ENCODE assay signal across 9 cellular contexts in the genomic region with DNA sequence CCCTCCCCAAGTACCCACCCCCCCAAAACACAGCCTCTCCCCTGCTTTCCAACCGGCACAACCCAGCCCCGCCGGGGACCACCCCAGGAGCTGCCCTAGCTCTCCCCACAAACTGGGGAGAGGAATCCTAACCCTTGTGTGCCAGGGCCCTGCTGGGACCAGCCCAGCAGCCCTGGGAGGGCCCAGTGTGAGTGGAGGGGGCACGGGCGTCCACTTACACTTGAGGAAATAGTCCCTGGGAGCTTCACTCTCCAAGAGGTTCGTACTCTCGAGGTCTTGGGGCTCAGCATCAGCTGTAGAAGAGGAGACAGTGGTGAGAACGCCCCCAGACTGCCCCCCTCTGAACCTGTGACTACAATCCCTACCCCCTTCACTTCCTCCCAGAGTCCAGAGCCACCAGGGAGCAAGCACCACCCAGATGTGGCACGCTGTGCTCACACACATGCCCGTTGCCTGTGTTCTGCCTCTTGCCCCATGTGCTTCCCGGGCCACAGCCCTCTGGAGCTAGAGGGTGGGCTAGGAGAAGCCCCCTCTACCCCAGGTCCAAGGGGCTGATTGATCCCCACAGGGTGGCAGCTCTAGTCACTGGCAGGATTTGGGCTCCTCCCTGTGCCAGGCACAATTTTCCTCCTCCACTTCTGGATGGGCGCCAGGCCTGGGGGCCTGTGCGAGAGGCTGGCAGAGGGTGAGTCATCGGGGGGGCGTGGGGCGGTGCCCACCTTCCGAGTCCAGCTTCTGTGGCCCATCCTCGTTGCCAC. TPM values are rescaled to one million over a fixed set of nuclear protein-coding genes. Genes with fewer than 3 reads are reported as not detected.
A peak's percentile ranks its signal among the peaks of the same experiment; 100 is the strongest.
DNase-seq lines count a peak whose midpoint lies in the region; ATAC-seq and TF ChIP-seq lines count a peak whose summit lies in the region.
"Had no signal": no experiment of that assay in that cellular context is flagged by ENCODE, and none has a peak within 500 bp of the region (broad histone marks: within the 10 kb centered on the region; RNA-seq: fewer than 3 reads in every experiment).

No MANE protein-coding gene starts in this region.

- H3K36me3 Mint-ChIP-seq in T-helper 1 cell treated with Interleukin-12 subunit alpha and Interleukin-12 subunit beta and Interleukin-4 antibody, amounts not matched to agents 30 μg/mL and 1 μg/mL, for 36 hours (ENCODE audit: low read depth), result peaks cover 7% of the 10 kb centered on the region
- peaks cover 3% of the 10 kb centered on the region for H3K36me3 Mint-ChIP-seq in activated CD8-positive, alpha-beta T cell treated with anti-CD3 and anti-CD28 coated beads for 36 hours (ENCODE audit: low read depth)

- intact Hi-C loops in activated CD8-positive, alpha-beta T cell treated with anti-CD3 and anti-CD28 coated beads for 36 hours (cut with micrococcal nuclease), result no loop called here
- intact Hi-C loops in testis (cut with DNase I; ENCODE audit: low total_unique reads), result no loop called here
- intact Hi-C loops in lower leg skin (cut with DNase I; ENCODE audit: low total_unique reads), result no loop called here

- TF ChIP-seq CTCF in activated CD8-positive, alpha-beta T cell treated with anti-CD3 and anti-CD28 coated beads for 36 hours (IDR thresholded peaks at IDR 0.05), result no peak
- no peak for TF ChIP-seq CTCF in testis (IDR thresholded peaks at IDR 0.05)
- no peak for TF ChIP-seq CTCF in lower leg skin (IDR thresholded peaks at IDR 0.05)

- H3K9me3 Mint-ChIP-seq in T-helper 1 cell treated with Interleukin-12 subunit alpha and Interleukin-12 subunit beta and Interleukin-4 antibody, amounts not matched to agents 30 μg/mL and 1 μg/mL, for 36 hours, result no peaks in the 10 kb centered on the region
- H3K9me3 Mint-ChIP-seq in activated CD8-positive, alpha-beta T cell treated with anti-CD3 and anti-CD28 coated beads for 36 hours, result no peaks in the 10 kb centered on the region
- H3K9me3 Mint-ChIP-seq: neural crest cell had no signal

- WGBS in testis, 2 donors, result 73% methylated on average over 9 to 18 of the region's 18 CpGs
- WGBS in lower leg skin, 2 donors, result 16 to 30% methylated on average over 13 of the region's 18 CpGs

- peak overlapping the region; percentile 21 for H3K4me3 Mint-ChIP-seq in T-helper 1 cell treated with Interleukin-12 subunit alpha and Interleukin-12 subunit beta and Interleukin-4 antibody, amounts not matched to agents 30 μg/mL and 1 μg/mL, for 36 hours
- peak overlapping the region; percentile 80 for H3K4me3 Mint-ChIP-seq in activated CD8-positive, alpha-beta T cell treated with anti-CD3 and anti-CD28 coated beads for 36 hours
- H3K4me3 Mint-ChIP-seq: neural crest cell had no signal

- H3K4me3 ChIP-seq in testis (no peak overlapping the region), lower leg skin (ENCODE audit: low read depth, poor library complexity, severe bottlenecking) (no peak overlapping the region)

- peaks cover 5% of the 10 kb centered on the region for H3K27me3 Mint-ChIP-seq in T-helper 1 cell treated with Interleukin-12 subunit alpha and Interleukin-12 subunit beta and Interleukin-4 antibody, amounts not matched to agents 30 μg/mL and 1 μg/mL, for 36 hours (ENCODE audit: low read depth)
- no peaks in the 10 kb centered on the region for H3K27me3 Mint-ChIP-seq in activated CD8-positive, alpha-beta T cell treated with anti-CD3 and anti-CD28 coated beads for 36 hours

- H3K4me1 Mint-ChIP-seq in T-helper 1 cell treated with Interleukin-12 subunit alpha and Interleukin-12 subunit beta and Interleukin-4 antibody, amounts not matched to agents 30 μg/mL and 1 μg/mL, for 36 hours (ENCODE audit: low read depth), result peaks cover 35% of the 10 kb centered on the region
- H3K4me1 Mint-ChIP-seq in activated CD8-positive, alpha-beta T cell treated with anti-CD3 and anti-CD28 coated beads for 36 hours (ENCODE audit: low read depth), result peaks cover 26% of the 10 kb centered on the region

- peaks cover 62% of the 10 kb centered on the region for H3K4me1 ChIP-seq in testis

- TF ChIP-seq POLR2A in testis (IDR thresholded peaks at IDR 0.05) (no peak), lower leg skin (IDR thresholded peaks at IDR 0.05) (no peak)

- no peak for ATAC-seq in activated CD8-positive, alpha-beta T cell treated with anti-CD3 and anti-CD28 coated beads for 36 hours
- no peak for ATAC-seq in HG03521 (IDR thresholded peaks at IDR 0.05; ENCODE audit: unreplicated experiment)

- H3K9me3 ChIP-seq in testis, result no peaks in the 10 kb centered on the region

- H3K27ac Mint-ChIP-seq in T-helper 1 cell treated with Interleukin-12 subunit alpha and Interleukin-12 subunit beta and Interleukin-4 antibody, amounts not matched to agents 30 μg/mL and 1 μg/mL, for 36 hours, result peak overlapping the region; percentile 96
- peak overlapping the region; percentile 88 for H3K27ac Mint-ChIP-seq in activated CD8-positive, alpha-beta T cell treated with anti-CD3 and anti-CD28 coated beads for 36 hours

- POLR2A ChIA-PET in activated CD8-positive, alpha-beta T cell treated with anti-CD3 and anti-CD28 coated beads for 36 hours (lab: Charles Lee), result interaction anchor here (0.6 to 6.5 kb wide), 12 partner anchors 11 to 394 kb away, joined by 3 to 100 read pairs (median 6); partner anchors contain the start of genes MRPL38, TRIM65 and WBP2

- DNase-seq in T-helper 1 cell (no peak), testis (peak; percentile 64), lower leg skin (ENCODE audit: low spot score in 2 of 2) (no peak), AG08395 (ENCODE audit: low spot score) (no peak)
- no peak for DNase-seq in activated CD8-positive, alpha-beta T cell treated with anti-CD3 and anti-CD28 coated beads for 36 hours

- H3K27ac ChIP-seq in layer of hippocampus (ENCODE audit: low read depth, low read length) (peak overlapping the region; percentile 94), testis (peak overlapping the region; percentile 90 to 91)

- H3K27me3 ChIP-seq in layer of hippocampus (ENCODE audit: control insufficient read depth, insufficient read depth, low read length), result no peaks in the 10 kb centered on the region
- H3K27me3 ChIP-seq in testis, result no peaks in the 10 kb centered on the region

- CTCF ChIA-PET in activated CD8-positive, alpha-beta T cell treated with anti-CD3 and anti-CD28 coated beads for 36 hours (lab: Charles Lee), result interaction anchor here (0.9 to 9.5 kb wide), 14 partner anchors 8 to 130 kb away, joined by 3 to 107 read pairs (median 5); partner anchors contain the start of genes GALK1, TRIM65 and WBP2

- no peaks in the 10 kb centered on the region for H3K36me3 ChIP-seq in testis (ENCODE audit: low read depth, missing control alignments)

RNA-seq across cellular contexts. Expression of gene TRIM47, which starts 3.0 kb away (rescaled TPM):
- total RNA-seq in activated CD8-positive, alpha-beta T cell treated with anti-CD3 and anti-CD28 coated beads for 36 hours, result 10 to 100 TPM; 16.6 to 16.8 TPM
- total RNA-seq in testis, result 10 to 100 TPM; 43.5 to 48.6 TPM
- polyA plus RNA-seq in testis (ENCODE audit: insufficient read depth, low read depth, low replicate concordance), result 18.3 TPM
- 10 to 100 TPM; 33.2 to 62.5 (median 41.5) TPM for total RNA-seq in lower leg skin

RNA-seq across cellular contexts. Expression of gene WBP2, which starts 20.2 kb away (rescaled TPM):
- total RNA-seq in activated CD8-positive, alpha-beta T cell treated with anti-CD3 and anti-CD28 coated beads for 36 hours, result 10 to 100 TPM; 54.4 to 58.5 TPM
- total RNA-seq in testis (100 to 1,000 TPM in 1 of 2 donors, 10 to 100 TPM in 1; 96.1 to 127 TPM), lower leg skin (100 to 1,000 TPM in 2 of 4 donors, 10 to 100 TPM in 2; 74.2 to 149 (median 93.8) TPM)
- 217 TPM for polyA plus RNA-seq in testis (ENCODE audit: insufficient read depth, low read depth, low replicate concordance)

RNA-seq across cellular contexts. Expression of gene TRIM65, which starts 21.4 kb away (rescaled TPM):
- total RNA-seq in activated CD8-positive, alpha-beta T cell treated with anti-CD3 and anti-CD28 coated beads for 36 hours, result 10 to 100 TPM; 37.1 to 42.2 TPM
- total RNA-seq in testis (10 to 100 TPM; 23.4 to 25.5 TPM), lower leg skin (10 to 100 TPM; 23.1 to 36.3 (median 32.2) TPM)
- 8.6 TPM for polyA plus RNA-seq in testis (ENCODE audit: insufficient read depth, low read depth, low replicate concordance)

RNA-seq across cellular contexts. Expression of gene MRPL38, which starts 29.3 kb away (rescaled TPM):
- total RNA-seq in activated CD8-positive, alpha-beta T cell treated with anti-CD3 and anti-CD28 coated beads for 36 hours, result 100 to 1,000 TPM; 117 to 126 TPM
- 10 to 100 TPM; 88.2 to 88.7 TPM for total RNA-seq in testis
- 101 TPM for polyA plus RNA-seq in testis (ENCODE audit: insufficient read depth, low read depth, low replicate concordance)
- 10 to 100 TPM; 36.5 to 64.7 (median 49.0) TPM for total RNA-seq in lower leg skin

RNA-seq across cellular contexts. Expression of gene UNC13D, which starts 31.2 kb away (rescaled TPM):
- total RNA-seq in activated CD8-positive, alpha-beta T cell treated with anti-CD3 and anti-CD28 coated beads for 36 hours, result 100 to 1,000 TPM; 136 to 144 TPM
- total RNA-seq in testis, result 10 to 100 TPM; 15.0 to 20.4 TPM
- 10.2 TPM for polyA plus RNA-seq in testis (ENCODE audit: insufficient read depth, low read depth, low replicate concordance)
- total RNA-seq in lower leg skin, result 1 to 10 TPM; 5.0 to 9.1 (median 7.6) TPM
